In genomic region chr4:88284378-88285234, GRCh38 we compare ENCODE assay signal across 8 cellular contexts. TPM values are rescaled to one million over a fixed set of nuclear protein-coding genes. Genes with fewer than 3 reads are reported as not detected.
DNase-seq lines count a peak whose midpoint lies in the region; ATAC-seq, FAIRE-seq and TF ChIP-seq lines count a peak whose summit lies in the region.

Gene PPM1K (minus strand): TSS chr4:88284561. CDS start chr4:88278583, 5,978 bp downstream.

- peak; percentile 34; the same call in 1 of the 2 replicates for TF ChIP-seq POLR2A in GM12892 (IDR thresholded peaks at IDR 0.05; ENCODE audit: low read depth, low read length)
- peak; percentile 83 to 96 for TF ChIP-seq POLR2A in adrenal gland (IDR thresholded peaks at IDR 0.05)
- TF ChIP-seq POLR2A in heart left ventricle (IDR thresholded peaks at IDR 0.05): peak; percentile 20 to 94

- ATAC-seq in HG02852 (IDR thresholded peaks at IDR 0.05; ENCODE audit: unreplicated experiment) (peak; percentile 81), heart left ventricle (peak; percentile 95 to 98 (median 96))

- H3K27me3 Mint-ChIP-seq in type B pancreatic cell: no peaks in the 10 kb centered on the region

- peak within 1 kb of the TSS; percentile 100 for H3K4me3 Mint-ChIP-seq in type B pancreatic cell

- peak; percentile 98 for FAIRE-seq in GM12892 (lab: Jason Lieb, UNC)

- WGBS in adrenal gland, 4 donors: 0 to 2% (median 1%) methylated on average over 28 to 56 of the region's 56 CpGs
- WGBS in heart left ventricle, 4 donors: 0 to 1% (median 0%) methylated on average over 38 to 56 of the region's 56 CpGs

- intact Hi-C loops in adrenal gland (cut with DNase I) (no loop called here), heart left ventricle (cut with DNase I) (loop anchor here (1.0 to 10.0 kb wide), 12 partner anchors 52 to 310 kb away; partner anchors contain the start of genes HERC6 (in 9 of the 10), HERC5 (in 6 of the 10), HERC3 (in 1 of the 10) and PYURF (in 1 of the 10))

- H3K27ac ChIP-seq in adrenal gland (peak within 1 kb of the TSS; percentile 88 to 99 (median 98)), heart left ventricle (peak within 1 kb of the TSS; percentile 94 to 99 (median 96))

- peak in 1 of 6 experiments; percentile 10 for TF ChIP-seq CTCF in adrenal gland (IDR thresholded peaks at IDR 0.05)
- TF ChIP-seq CTCF in heart left ventricle (IDR thresholded peaks at IDR 0.05): peak in 6 of 12 donors; percentile 8 to 47 (median 22)
- TF ChIP-seq CTCF in type B pancreatic cell (conservative IDR thresholded peaks at IDR 0.05): peak; percentile 27

- H3K9me3 Mint-ChIP-seq in type B pancreatic cell: no peaks in the 10 kb centered on the region

- peaks cover 26% of the 10 kb centered on the region for H3K4me1 Mint-ChIP-seq in type B pancreatic cell (ENCODE audit: unreplicated experiment)

- peaks cover 4 to 29% of the 10 kb centered on the region in 2 donors for H3K4me1 ChIP-seq in adrenal gland (replicated peaks in 1 of 2)
- H3K4me1 ChIP-seq in heart left ventricle: peaks cover 0 to 37% (median 11%) of the 10 kb centered on the region in 12 donors

- DNase-seq in GM12892 (ENCODE audit: insufficient read length) (peak; percentile 78), NCI-H146 (lab: John Stamatoyannopoulos, UW) (peak; percentile 85), T-helper 1 cell (peak; percentile 98 to 99 (median 99)), adrenal gland (peak; percentile 99 to 100 (median 100)), heart left ventricle (peak; percentile 100), pons (ENCODE audit: low spot score) (peak; percentile 99), type B pancreatic cell (ENCODE audit: extremely low spot score, unreplicated experiment) (peak; percentile 99)

- H3K36me3 ChIP-seq in adrenal gland (replicated peaks in 1 of 2) (no peaks in the 10 kb centered on the region), heart left ventricle (no peaks in the 10 kb centered on the region)

- H3K27me3 ChIP-seq in adrenal gland (no peaks in the 10 kb centered on the region), heart left ventricle (no peaks in the 10 kb centered on the region)

- H3K27ac Mint-ChIP-seq in type B pancreatic cell: peak within 1 kb of the TSS; percentile 100

- H3K9me3 ChIP-seq in adrenal gland (replicated peaks in 1 of 3) (no peaks in the 10 kb centered on the region), heart left ventricle (no peaks in the 10 kb centered on the region)

- H3K4me3 ChIP-seq in adrenal gland (peak within 1 kb of the TSS in 2 of 4 donors; percentile 70 to 74), heart left ventricle (peak within 1 kb of the TSS; percentile 61 to 98 (median 80))

- H3K36me3 Mint-ChIP-seq in type B pancreatic cell: no peaks in the 10 kb centered on the region

RNA-seq across cellular contexts. Expression of gene PPM1K, which starts in this region (rescaled TPM):
- polyA plus RNA-seq in GM12892 (2012; ENCODE audit: missing spikeins): 22.9 TPM
- total RNA-seq in adrenal gland (10 to 100 TPM; 18.7 to 53.5 (median 26.8) TPM), heart left ventricle (100 to 1,000 TPM; 140 to 332 (median 245) TPM), type B pancreatic cell (ENCODE audit: low replicate concordance) (23.2 and 24.8 TPM in 2 replicates)
- polyA plus RNA-seq in adrenal gland (10 to 100 TPM in 1 of 3 donors, 1 to 10 TPM in 2; 4.1 to 27.3 (median 4.7) TPM), heart left ventricle (10 to 100 TPM; 72.8 to 88.5 TPM)

Comparison
In these comparisons a context has a peak if more than half of its experiments do, and no peak if none do; other contexts are left out.
1. POLR2A ChIP-seq: peak in every context shown above with its lines; median percentile 90 in adrenal gland; 57 in heart left ventricle; 34 in GM12892.
2. intact Hi-C loops: an anchor here in heart left ventricle (1.0 to 10.0 kb wide); none called in adrenal gland.